ENCODE assay signal across 19 cellular contexts in genomic region chr6:149305372-149305771, GRCh38. TPM values are rescaled to one million over a fixed set of nuclear protein-coding genes. Genes with fewer than 3 reads are reported as not detected.
DNase-seq lines count a peak whose midpoint lies in the region; ATAC-seq, FAIRE-seq and TF ChIP-seq lines count a peak whose summit lies in the region.
"Had no signal": no experiment of that assay in that cellular context is flagged by ENCODE, and none has a peak within 500 bp of the region (broad histone marks: within the 10 kb centered on the region; RNA-seq: fewer than 3 reads in every experiment).

No MANE protein-coding gene starts in this region.

- H3K27me3 ChIP-seq in Loucy (ENCODE audit: insufficient read depth, low read length, poor library complexity, severe bottlenecking) (no peaks in the 10 kb centered on the region), GM12878 (replicated peaks in 1 of 2; ENCODE audit: control insufficient read depth in 2 of 2, insufficient read depth in 2 of 2, low read length in 1 of 2) (no peaks in the 10 kb centered on the region), adrenal gland (no peaks in the 10 kb centered on the region)
- H3K27me3 ChIP-seq: BE2C had no signal

- no peak overlapping the region for H3K4me3 Mint-ChIP-seq in activated naive CD4-positive, alpha-beta T cell treated with anti-CD3 and anti-CD28 coated beads, Interleukin-2, amount 50 U/mL, for 24 hours
- no peak overlapping the region for H3K4me3 Mint-ChIP-seq in activated naive CD4-positive, alpha-beta T cell treated with anti-CD3 and anti-CD28 coated beads, Interleukin-2, amount 10 ng/mL, durations not matched to agents 7 days and 5 days
- H3K4me3 Mint-ChIP-seq in stimulated activated naive B cell treated with anti-CD40 and anti-IgM and Interleukin-4, amounts not matched to agents 10 μg/mL and 1 μg/mL and 100 μg/mL, for 72 hours: no peak overlapping the region
- H3K4me3 Mint-ChIP-seq: CD4-positive, alpha-beta memory T cell; IgD-negative memory B cell had no signal

- in situ Hi-C loops in GM12878 (cut with MboI): no loop called here

- H3K9me3 ChIP-seq in Loucy (ENCODE audit: insufficient read depth, low read depth, low read length) (no peaks in the 10 kb centered on the region), GM12878 (replicated peaks; ENCODE audit: control insufficient read depth, insufficient read depth, low read length) (no peaks in the 10 kb centered on the region), adrenal gland (replicated peaks in 1 of 3) (no peaks in the 10 kb centered on the region)
- H3K9me3 ChIP-seq: A549, BE2C had no signal

- H3K9me3 Mint-ChIP-seq in activated naive CD4-positive, alpha-beta T cell treated with anti-CD3 and anti-CD28 coated beads, Interleukin-2, amount 50 U/mL, for 24 hours: no peaks in the 10 kb centered on the region
- H3K9me3 Mint-ChIP-seq in activated naive CD4-positive, alpha-beta T cell treated with anti-CD3 and anti-CD28 coated beads, Interleukin-2, amount 10 ng/mL, durations not matched to agents 7 days and 5 days: peaks cover 2% of the 10 kb centered on the region
- H3K9me3 Mint-ChIP-seq in stimulated activated naive B cell treated with anti-CD40 and anti-IgM and Interleukin-4, amounts not matched to agents 10 μg/mL and 1 μg/mL and 100 μg/mL, for 72 hours: no peaks in the 10 kb centered on the region
- H3K9me3 Mint-ChIP-seq: CD4-positive, alpha-beta memory T cell; IgD-negative memory B cell had no signal

- TF ChIP-seq CTCF in Loucy (conservative IDR thresholded peaks at IDR 0.05; ENCODE audit: low read length) (no peak), GM12878 (IDR thresholded peaks at IDR 0.05 in 2 of 3, conservative IDR thresholded peaks at IDR 0.05 in 1 of 3; ENCODE audit: control insufficient read depth in 2 of 3, extremely low read depth in 1 of 3, insufficient read depth in 1 of 3, low read depth in 3 of 3, low read length in 3 of 3) (no peak), adrenal gland (IDR thresholded peaks at IDR 0.05) (no peak)

- H3K27ac Mint-ChIP-seq in activated naive CD4-positive, alpha-beta T cell treated with anti-CD3 and anti-CD28 coated beads, Interleukin-2, amount 50 U/mL, for 24 hours: peak overlapping the region; percentile 7
- H3K27ac Mint-ChIP-seq in activated naive CD4-positive, alpha-beta T cell treated with anti-CD3 and anti-CD28 coated beads, Interleukin-2, amount 10 ng/mL, durations not matched to agents 7 days and 5 days: no peak overlapping the region
- peak overlapping the region; percentile 39 for H3K27ac Mint-ChIP-seq in stimulated activated naive B cell treated with anti-CD40 and anti-IgM and Interleukin-4, amounts not matched to agents 10 μg/mL and 1 μg/mL and 100 μg/mL, for 72 hours
- H3K27ac Mint-ChIP-seq: CD4-positive, alpha-beta memory T cell; IgD-negative memory B cell had no signal

- 36% methylated on average over 3 of the region's 3 CpGs for WGBS in GM12878 (ENCODE audit: insufficient coverage, insufficient replicate concordance, low lambda C conversion rate, missing lambda C conversion rate)
- 57 to 67% (median 63%) methylated on average over 3 of the region's 3 CpGs for WGBS in adrenal gland, 4 donors

- H3K27me3 Mint-ChIP-seq in activated naive CD4-positive, alpha-beta T cell treated with anti-CD3 and anti-CD28 coated beads, Interleukin-2, amount 50 U/mL, for 24 hours: no peaks in the 10 kb centered on the region
- H3K27me3 Mint-ChIP-seq in activated naive CD4-positive, alpha-beta T cell treated with anti-CD3 and anti-CD28 coated beads, Interleukin-2, amount 10 ng/mL, durations not matched to agents 7 days and 5 days: peaks cover 10% of the 10 kb centered on the region
- no peaks in the 10 kb centered on the region for H3K27me3 Mint-ChIP-seq in stimulated activated naive B cell treated with anti-CD40 and anti-IgM and Interleukin-4, amounts not matched to agents 10 μg/mL and 1 μg/mL and 100 μg/mL, for 72 hours
- H3K27me3 Mint-ChIP-seq: CD4-positive, alpha-beta memory T cell; IgD-negative memory B cell had no signal

- RAD21 ChIA-PET in GM12878 (lab: Charles Lee; ENCODE audit: unreplicated experiment): no interaction called here

- ATAC-seq in GM12878: no peak
- ATAC-seq in stimulated activated naive B cell treated with anti-CD40 and anti-IgM and Interleukin-4, amounts not matched to agents 10 μg/mL and 1 μg/mL and 100 μg/mL, for 72 hours (replicated peaks): no peak
- ATAC-seq: A549, HCT116 had no signal

- no peaks in the 10 kb centered on the region for H3K9me2 ChIP-seq in Loucy (replicated peaks; ENCODE audit: low read depth, low read length)

- H3K36me3 ChIP-seq in Loucy (ENCODE audit: insufficient read depth, low read length) (no peaks in the 10 kb centered on the region), GM12878 (ENCODE audit: control insufficient read depth in 2 of 2, insufficient read depth in 2 of 2, low read length in 1 of 2) (no peaks in the 10 kb centered on the region), adrenal gland (replicated peaks in 1 of 2) (no peaks in the 10 kb centered on the region)
- H3K36me3 ChIP-seq: BE2C had no signal

- intact Hi-C loops in GM12878 (cut with micrococcal nuclease; ENCODE audit: unreplicated experiment): no loop called here
- intact Hi-C loops in adrenal gland (cut with DNase I): no loop called here

- CTCF ChIA-PET in activated naive CD4-positive, alpha-beta T cell treated with anti-CD3 and anti-CD28 coated beads, Interleukin-2, amount 10 ng/mL, durations not matched to agents 7 days and 5 days (lab: Charles Lee): interaction anchor here (0.6 kb wide), 1 partner anchor 16 kb away, joined by 3 read pairs; no protein-coding TSS in a partner anchor
- CTCF ChIA-PET in GM12878 (lab: Yijun Ruan, JAX): no interaction called here

- peaks cover 10% of the 10 kb centered on the region for H3K4me1 Mint-ChIP-seq in activated naive CD4-positive, alpha-beta T cell treated with anti-CD3 and anti-CD28 coated beads, Interleukin-2, amount 50 U/mL, for 24 hours
- no peaks in the 10 kb centered on the region for H3K4me1 Mint-ChIP-seq in activated naive CD4-positive, alpha-beta T cell treated with anti-CD3 and anti-CD28 coated beads, Interleukin-2, amount 10 ng/mL, durations not matched to agents 7 days and 5 days
- H3K4me1 Mint-ChIP-seq in stimulated activated naive B cell treated with anti-CD40 and anti-IgM and Interleukin-4, amounts not matched to agents 10 μg/mL and 1 μg/mL and 100 μg/mL, for 72 hours: peaks cover 6 to 11% of the 10 kb centered on the region in 2 donors
- H3K4me1 Mint-ChIP-seq: IgD-negative memory B cell had no signal

- SMC1A ChIA-PET in GM12878 (lab: Charles Lee; ENCODE audit: uncharacterized antibody, unreplicated experiment): no interaction called here

- no peak for TF ChIP-seq EP300 in GM12878 (IDR thresholded peaks at IDR 0.05; ENCODE audit: borderline replicate concordance in 1 of 2, control insufficient read depth in 1 of 2, low read depth in 2 of 2, low read length in 2 of 2)

- no peaks in the 10 kb centered on the region for H4K20me1 ChIP-seq in Loucy (ENCODE audit: insufficient read depth, low read length, poor library complexity, severe bottlenecking)
- H4K20me1 ChIP-seq in GM12878 (ENCODE audit: control insufficient read depth, insufficient read depth): no peaks in the 10 kb centered on the region

- H3K9ac ChIP-seq in Loucy (ENCODE audit: low read depth, low read length, poor library complexity, severe bottlenecking): no peak overlapping the region
- H3K9ac ChIP-seq in GM12878 (ENCODE audit: control insufficient read depth, insufficient read depth, low read length): no peak overlapping the region
- H3K9ac ChIP-seq: GM23248 had no signal

- H3K27ac ChIP-seq in GM12878 (ENCODE audit: control insufficient read depth, insufficient read depth) (no peak overlapping the region), adrenal gland (no peak overlapping the region)
- H3K27ac ChIP-seq: A549, C4-2B, GM23248 had no signal

- peaks cover 14% of the 10 kb centered on the region for H3K4me1 ChIP-seq in Loucy (ENCODE audit: insufficient read depth, low read length, poor library complexity, severe bottlenecking)
- H3K4me1 ChIP-seq in GM12878 (ENCODE audit: control insufficient read depth, insufficient read depth, low read length): no peaks in the 10 kb centered on the region
- H3K4me1 ChIP-seq in adrenal gland (replicated peaks in 1 of 2): no peaks in the 10 kb centered on the region
- H3K4me1 ChIP-seq: BE2C had no signal

- no peaks in the 10 kb centered on the region for H3F3A ChIP-seq in Loucy (ENCODE audit: low read depth)

- H3K79me2 ChIP-seq in Loucy (ENCODE audit: insufficient read depth, low read length) (no peaks in the 10 kb centered on the region), GM12878 (ENCODE audit: control insufficient read depth, insufficient read depth, low read length) (no peaks in the 10 kb centered on the region)

- H3K4me3 ChIP-seq in Loucy (ENCODE audit: low read length, poor library complexity, severe bottlenecking): no peak overlapping the region
- no peak overlapping the region for H3K4me3 ChIP-seq in GM12878
- H3K4me3 ChIP-seq in adrenal gland: no peak overlapping the region
- H3K4me3 ChIP-seq: A549, GM23248 had no signal

- TF ChIP-seq RAD21 in GM12878 (IDR thresholded peaks at IDR 0.05; ENCODE audit: insufficient read depth, low read depth, low read length): no peak

- DNase-seq in activated naive CD4-positive, alpha-beta T cell treated with anti-CD3 and anti-CD28 coated beads, Interleukin-2, amount 10 ng/mL, durations not matched to agents 7 days and 5 days: no peak
- no peak for DNase-seq in GM12878 (ENCODE audit: low read depth, low spot score)
- no peak for DNase-seq in stimulated activated naive B cell treated with anti-CD40 and anti-IgM and Interleukin-4, amounts not matched to agents 10 μg/mL and 1 μg/mL and 100 μg/mL, for 72 hours
- DNase-seq in adrenal gland: no peak
- DNase-seq in 8988T: no peak
- DNase-seq: BE2C; CD4-positive, alpha-beta memory T cell; COR-L47; DMS53; GF-D8; GM23248 had no signal

- POLR2A ChIA-PET in GM12878 (lab: Charles Lee): no interaction called here

- H2AFZ ChIP-seq in Loucy (ENCODE audit: low read length) (no peak overlapping the region), GM12878 (ENCODE audit: control insufficient read depth, low read depth, low read length) (no peak overlapping the region)
- H2AFZ ChIP-seq: GM23248 had no signal

- no peaks in the 10 kb centered on the region for H3K36me3 Mint-ChIP-seq in activated naive CD4-positive, alpha-beta T cell treated with anti-CD3 and anti-CD28 coated beads, Interleukin-2, amount 50 U/mL, for 24 hours
- peaks cover 2% of the 10 kb centered on the region for H3K36me3 Mint-ChIP-seq in activated naive CD4-positive, alpha-beta T cell treated with anti-CD3 and anti-CD28 coated beads, Interleukin-2, amount 10 ng/mL, durations not matched to agents 7 days and 5 days
- no peaks in the 10 kb centered on the region for H3K36me3 Mint-ChIP-seq in stimulated activated naive B cell treated with anti-CD40 and anti-IgM and Interleukin-4, amounts not matched to agents 10 μg/mL and 1 μg/mL and 100 μg/mL, for 72 hours
- H3K36me3 Mint-ChIP-seq: CD4-positive, alpha-beta memory T cell had no signal

- TF ChIP-seq POLR2A in GM12878 (IDR thresholded peaks at IDR 0.05; ENCODE audit: low read depth, low read length): no peak
- no peak for TF ChIP-seq POLR2A in adrenal gland (IDR thresholded peaks at IDR 0.05)

- peak overlapping the region; percentile 31 for H3K4me2 ChIP-seq in Loucy (ENCODE audit: low read depth, low read length, poor library complexity, severe bottlenecking)
- no peak overlapping the region for H3K4me2 ChIP-seq in GM12878 (ENCODE audit: control insufficient read depth, insufficient read depth)
- H3K4me2 ChIP-seq: A549 had no signal

- no TSS peak for BruUV-seq in GM12878 (replicated peaks; lab: Mats Ljungman, UMichigan)

- FAIRE-seq in GM12878 (lab: Jason Lieb, UNC): peak; percentile 41
- FAIRE-seq: A549, D721Med, H54 had no signal

RNA-seq across cellular contexts. Expression of gene TAB2, which starts 12.1 kb away (rescaled TPM):
- 134 and 148 TPM in 2 replicates for total RNA-seq in GM12878 (2013; cell fraction: nucleolus; rRNA removed)
- total RNA-seq in GM12878 (2014; rRNA removed) (21.5 and 25.1 TPM in 2 replicates), GM12878 (2014; rRNA removed; fragmentation: Illumina TruSeq; extraction: Trizol) (34.2 and 35.1 TPM in 2 replicates), GM12878 (2021) (38.1 and 38.4 TPM in 2 replicates), adrenal gland (10 to 100 TPM; 35.9 to 68.8 (median 49.4) TPM)
- 15.4 TPM for polyA plus RNA-seq in GM12878 (2011; ENCODE audit: low read depth)
- polyA plus RNA-seq in GM12878 (2011; rRNA removed) (66.3 and 75.5 TPM in 2 replicates), GM12878 (2014; fragmentation: Illumina TruSeq; extraction: Trizol) (48.6 and 68.8 TPM in 2 replicates), GM12878 (2014; fragmentation: Nextera tagmentation; extraction: Ambion mirVana) (10 to 100 TPM; 12.5 to 13.7 TPM), GM12878 (2014; rRNA removed) (23.1 and 24.5 TPM in 2 replicates), GM12878 (2016; fragmentation: Nextera tagmentation; extraction: Ambion mirVana) (10 to 100 TPM in 1 of 2 experiments, 1 to 10 TPM in 1; 8.9 to 10.5 TPM), adrenal gland (10 to 100 TPM; 10.8 to 59.4 (median 18.8) TPM)
- polyA plus RNA-seq in GM12878 (2011; cell fraction: cytosol; rRNA removed): 29.4 and 47.6 TPM in 2 replicates
- 31.6 and 44.6 TPM in 2 replicates for polyA plus RNA-seq in GM12878 (2011; cell fraction: nucleus; rRNA removed)
- polyA plus RNA-seq in GM12878 (2012): 19.0 and 26.7 TPM in 2 replicates
- 97.6 and 138 TPM in 2 replicates for polyA minus RNA-seq in GM12878 (2011; rRNA and poly(A)+ RNA removed)
- 27.3 and 28.2 TPM in 2 replicates for polyA minus RNA-seq in GM12878 (2011; cell fraction: cytosol; rRNA and poly(A)+ RNA removed)
- 59.6 and 89.6 TPM in 2 replicates for polyA minus RNA-seq in GM12878 (2011; cell fraction: nucleus; rRNA and poly(A)+ RNA removed)
